ENCODE assay signal across 25 cellular contexts in genomic region chr10:14362098-14362497, GRCh38. TPM values are rescaled to one million over a fixed set of nuclear protein-coding genes. Genes with fewer than 3 reads are reported as not detected.
DNase-seq lines count a peak whose midpoint lies in the region; ATAC-seq and TF ChIP-seq lines count a peak whose summit lies in the region.
"Had no signal": no experiment of that assay in that cellular context is flagged by ENCODE, and none has a peak within 500 bp of the region (broad histone marks: within the 10 kb centered on the region; RNA-seq: fewer than 3 reads in every experiment).

No MANE protein-coding gene starts in this region.

- H3K36me3 Mint-ChIP-seq in HFFc6 (ENCODE audit: low read depth) = no peaks in the 10 kb centered on the region
- no peaks in the 10 kb centered on the region for H3K36me3 Mint-ChIP-seq in CD4-positive, alpha-beta T cell (ENCODE audit: low read depth)
- H3K36me3 Mint-ChIP-seq: CD4-positive, alpha-beta memory T cell; T-cell had no signal

- H3K9me3 Mint-ChIP-seq in HFFc6 = no peaks in the 10 kb centered on the region
- H3K9me3 Mint-ChIP-seq in CD4-positive, alpha-beta T cell = no peaks in the 10 kb centered on the region
- H3K9me3 Mint-ChIP-seq: CD4-positive, alpha-beta memory T cell; T-cell had no signal

- no peak overlapping the region for H3K4me3 ChIP-seq in adipocyte (ENCODE audit: low read length)
- H3K4me3 ChIP-seq in choroid plexus epithelial cell (ENCODE audit: low read depth, low read length) = no peak overlapping the region
- no peak overlapping the region for H3K4me3 ChIP-seq in right lobe of liver
- H3K4me3 ChIP-seq: BLaER1 treated with 17β-estradiol and CSF1 and Interleukin-3, amounts not matched to agents 10 nM and 100 nM; GM23248; PC-9 had no signal

- no peaks in the 10 kb centered on the region for H3K9me3 ChIP-seq in adipocyte (ENCODE audit: control insufficient read depth, low read length)
- no peaks in the 10 kb centered on the region for H3K9me3 ChIP-seq in right lobe of liver
- H3K9me3 ChIP-seq in CD4-positive, alpha-beta T cell (ENCODE audit: control insufficient read depth, low read length) = no peaks in the 10 kb centered on the region
- H3K9me3 ChIP-seq: BLaER1 treated with 17β-estradiol and CSF1 and Interleukin-3, amounts not matched to agents 10 nM and 100 nM had no signal

- POLR2A ChIA-PET in CD4-positive, alpha-beta T cell (lab: Charles Lee) = no interaction called here

- in situ Hi-C loops in G401 (cut with HindIII; ENCODE audit: low sequenced_read_pairs) = no loop called here

- H3K27me3 ChIP-seq in adipocyte (replicated peaks; ENCODE audit: control insufficient read depth, insufficient read depth, low read length) = peaks cover 52% of the 10 kb centered on the region
- no peaks in the 10 kb centered on the region for H3K27me3 ChIP-seq in right lobe of liver
- no peaks in the 10 kb centered on the region for H3K27me3 ChIP-seq in CD4-positive, alpha-beta T cell (ENCODE audit: control insufficient read depth, insufficient read depth, low read length)
- H3K27me3 ChIP-seq: BLaER1 treated with 17β-estradiol and CSF1 and Interleukin-3, amounts not matched to agents 10 nM and 100 nM had no signal

- H3K27ac ChIP-seq in right lobe of liver = no peak overlapping the region
- no peak overlapping the region for H3K27ac ChIP-seq in CD4-positive, alpha-beta T cell (ENCODE audit: low read depth, low read length)
- H3K27ac ChIP-seq: BLaER1 treated with 17β-estradiol and CSF1 and Interleukin-3, amounts not matched to agents 10 nM and 100 nM; GM23248; PC-9; RWPE1 had no signal

- DNase-seq in AG08395 (ENCODE audit: low spot score) = peak; percentile 27
- DNase-seq in HFFc6 = peak; percentile 39
- DNase-seq in adipocyte (ENCODE audit: low read depth) = peak; percentile 19
- DNase-seq in choroid plexus epithelial cell (ENCODE audit: low read depth) = peak; percentile 15
- DNase-seq in G401 (ENCODE audit: low spot score) = no peak
- no peak for DNase-seq in right lobe of liver
- DNase-seq in CD4-positive, alpha-beta T cell = no peak
- DNase-seq: 8988T; AML-193; CD4-positive, alpha-beta memory T cell; COR-L47; DMS 273 treated with DMSO at 0.1 percent for 48 hours; DMS79 treated with DMSO at 0.1 percent for 48 hours; GM23248; H7; Kasumi-1; NCI-H2029; NCI-H526 treated with DMSO at 0.1 percent for 48 hours; PC-9; SHP77; T-cell had no signal

- TF ChIP-seq CTCF in HFFc6 (IDR thresholded peaks at IDR 0.05) (no peak), choroid plexus epithelial cell (conservative IDR thresholded peaks at IDR 0.05; ENCODE audit: low read depth, low read length) (no peak), right lobe of liver (IDR thresholded peaks at IDR 0.05) (no peak)
- no peak for TF ChIP-seq CTCF in CD4-positive, alpha-beta T cell (IDR thresholded peaks at IDR 0.05)

- H3K4me1 ChIP-seq in adipocyte (ENCODE audit: control insufficient read depth, insufficient read depth, low read length) = no peaks in the 10 kb centered on the region
- H3K4me1 ChIP-seq in right lobe of liver = no peaks in the 10 kb centered on the region

- ATAC-seq in GM21723 (IDR thresholded peaks at IDR 0.05; ENCODE audit: unreplicated experiment) (no peak), right lobe of liver (no peak)
- no peak for ATAC-seq in CD4-positive, alpha-beta T cell (ENCODE audit: poor library complexity)
- ATAC-seq: T-cell had no signal

- no peak overlapping the region for H3K9ac ChIP-seq in adipocyte (ENCODE audit: low read length)
- H3K9ac ChIP-seq: BLaER1 treated with 17β-estradiol and CSF1 and Interleukin-3, amounts not matched to agents 10 nM and 100 nM; GM23248 had no signal

- peaks cover 49% of the 10 kb centered on the region for H3K4me1 Mint-ChIP-seq in HFFc6 (ENCODE audit: low read depth)
- H3K4me1 Mint-ChIP-seq in CD4-positive, alpha-beta T cell (ENCODE audit: low read depth) = no peaks in the 10 kb centered on the region
- H3K4me1 Mint-ChIP-seq: CD4-positive, alpha-beta memory T cell; T-cell had no signal

- intact Hi-C loops in right lobe of liver (cut with DNase I) = no loop called here
- intact Hi-C loops in CD4-positive, alpha-beta T cell (cut with DNase I, micrococcal nuclease) = no loop called here

- TF ChIP-seq POLR2A in right lobe of liver (IDR thresholded peaks at IDR 0.05) = no peak

- H3K4me3 Mint-ChIP-seq in HFFc6 = no peak overlapping the region
- no peak overlapping the region for H3K4me3 Mint-ChIP-seq in CD4-positive, alpha-beta T cell
- H3K4me3 Mint-ChIP-seq: CD4-positive, alpha-beta memory T cell; T-cell had no signal

- no peak overlapping the region for H3K27ac Mint-ChIP-seq in HFFc6
- no peak overlapping the region for H3K27ac Mint-ChIP-seq in CD4-positive, alpha-beta T cell
- H3K27ac Mint-ChIP-seq: CD4-positive, alpha-beta memory T cell; T-cell had no signal

- H3K36me3 ChIP-seq in adipocyte (ENCODE audit: control insufficient read depth, insufficient read depth, low read length, severe bottlenecking) (no peaks in the 10 kb centered on the region), right lobe of liver (no peaks in the 10 kb centered on the region)
- H3K36me3 ChIP-seq: BLaER1 treated with 17β-estradiol and CSF1 and Interleukin-3, amounts not matched to agents 10 nM and 100 nM had no signal

- H3K27me3 Mint-ChIP-seq in HFFc6 (ENCODE audit: insufficient read depth) = peaks cover 38% of the 10 kb centered on the region
- no peaks in the 10 kb centered on the region for H3K27me3 Mint-ChIP-seq in CD4-positive, alpha-beta T cell

- CTCF ChIA-PET in CD4-positive, alpha-beta T cell (lab: Charles Lee) = no interaction called here

RNA-seq across cellular contexts. Expression of gene FRMD4A, which starts 31.4 kb away (rescaled TPM):
- 100 to 1,000 TPM in 2 of 6 experiments, 10 to 100 TPM in 4; 76.7 to 117 (median 92.3) TPM for total RNA-seq in HFFc6 (2021; fragmentation: NEBNext Ultra II Directional; extraction: Animal tissue kit (Norgen Biotek cat#: 25700))
- total RNA-seq in G401 (2014; rRNA removed; shearing (Covaris generic)) = 21.1 and 63.4 TPM in 2 replicates
- total RNA-seq in right lobe of liver = 10 to 100 TPM in 5 of 6 experiments, 1 to 10 TPM in 1; 8.4 to 22.8 (median 13.3) TPM
- total RNA-seq in CD4-positive, alpha-beta T cell = 1 to 10 TPM; 3.1 to 3.7 TPM
- total RNA-seq: HT-29 had no signal

Comparison
In these comparisons a context has a peak if more than half of its experiments do, and no peak if none do; other contexts are left out.
1. DNase-seq: peak in AG08395 (single experiment), HFFc6 (single experiment), adipocyte (single experiment) and choroid plexus epithelial cell (single experiment); none in G401 (single experiment), right lobe of liver (0 of 3) and CD4-positive, alpha-beta T cell (0 of 10).